Comparison of ENCODE assay signal across 11 cellular contexts in genomic region chr18:3251249-3251962, GRCh38. TPM values are rescaled to one million over a fixed set of nuclear protein-coding genes. Genes with fewer than 3 reads are reported as not detected.
DNase-seq lines count a peak whose midpoint lies in the region; ATAC-seq, FAIRE-seq and TF ChIP-seq lines count a peak whose summit lies in the region.
"Had no signal": no experiment of that assay in that cellular context is flagged by ENCODE, and none has a peak within 500 bp of the region (broad histone marks: within the 10 kb centered on the region; RNA-seq: fewer than 3 reads in every experiment).

No MANE protein-coding gene starts in this region.

- peak overlapping the region; percentile 44 for H3K9ac ChIP-seq in endothelial cell of umbilical vein (replicated peaks; ENCODE audit: extremely low read depth, insufficient read depth, low read length)
- no peak overlapping the region for H3K9ac ChIP-seq in trophoblast cell (ENCODE audit: low read length)

- no peak overlapping the region for H2BK12ac ChIP-seq in trophoblast cell (ENCODE audit: low read length)

- H3K4ac ChIP-seq in trophoblast cell (ENCODE audit: low read depth, low read length): peak overlapping the region; percentile 33

- H3K9me1 ChIP-seq in endothelial cell of umbilical vein (replicated peaks; ENCODE audit: control insufficient read depth, extremely low read depth, insufficient read depth, low read length): no peaks in the 10 kb centered on the region

- no peak overlapping the region for H2AK5ac ChIP-seq in trophoblast cell (ENCODE audit: low read length)

- peak overlapping the region; percentile 89 for H3K27ac ChIP-seq in RWPE2 (ENCODE audit: poor library complexity, severe bottlenecking)
- peak overlapping the region; percentile 83 for H3K27ac ChIP-seq in endothelial cell of umbilical vein (ENCODE audit: insufficient read depth, low read depth, low read length)
- H3K27ac ChIP-seq in trophoblast cell (ENCODE audit: low read depth, low read length): no peak overlapping the region

- H4K91ac ChIP-seq in trophoblast cell (ENCODE audit: low read depth, low read length): no peak overlapping the region

- no peak overlapping the region for H4K12ac ChIP-seq in trophoblast cell (ENCODE audit: low read depth, low read length)

- no peak for ATAC-seq in RWPE2 (ENCODE audit: low read depth)
- no peak for ATAC-seq in HG03439 (IDR thresholded peaks at IDR 0.05; ENCODE audit: unreplicated experiment)

- peaks cover 80% of the 10 kb centered on the region for H3K79me2 ChIP-seq in endothelial cell of umbilical vein (ENCODE audit: control insufficient read depth, insufficient read depth, low read length)
- peaks cover 12% of the 10 kb centered on the region for H3K79me2 ChIP-seq in trophoblast cell (ENCODE audit: control insufficient read depth, insufficient read depth, low read length, poor library complexity)

- DNase-seq in EL: peak; percentile 21
- no peak for DNase-seq in RWPE2 (ENCODE audit: low spot score)
- DNase-seq in endothelial cell of umbilical vein (ENCODE audit: low read depth, low spot score): peak; percentile 28
- peak in 1 of 2 donors; percentile 38 for DNase-seq in trophoblast cell
- no peak for DNase-seq in NCI-H2029 (lab: John Stamatoyannopoulos, UW)
- no peak for DNase-seq in NCI-H1417 (lab: John Stamatoyannopoulos, UW)
- DNase-seq in NCI-H1436 treated with DMSO at 0.1 percent for 48 hours (lab: John Stamatoyannopoulos, UW): no peak
- DNase-seq: midbrain; NCI-H1092; stimulated activated CD4-positive, alpha-beta T cell treated with anti-CD3 and anti-CD28 coated beads, Interleukin-4, amount 100 ng/mL, for 4 hours had no signal

- no peak for TF ChIP-seq POLR2A in endothelial cell of umbilical vein (IDR thresholded peaks at IDR 0.05; ENCODE audit: low read depth, low read length)

- no peaks in the 10 kb centered on the region for H3K9me3 ChIP-seq in RWPE2 (ENCODE audit: severe bottlenecking)
- no peaks in the 10 kb centered on the region for H3K9me3 ChIP-seq in endothelial cell of umbilical vein (replicated peaks; ENCODE audit: control insufficient read depth, insufficient read depth, low read length)
- no peaks in the 10 kb centered on the region for H3K9me3 ChIP-seq in trophoblast cell (ENCODE audit: insufficient read depth, low read depth, low read length)

- H3K4me3 ChIP-seq in RWPE2 (ENCODE audit: severe bottlenecking): no peak overlapping the region
- peak overlapping the region in 1 of 3 experiments; percentile 98 for H3K4me3 ChIP-seq in endothelial cell of umbilical vein (replicated peaks in 1 of 3; ENCODE audit: insufficient read depth in 1 of 3, low read depth in 1 of 3, low read length in 3 of 3)
- H3K4me3 ChIP-seq in trophoblast cell (ENCODE audit: low read depth, low read length): no peak overlapping the region

- CTCF ChIA-PET in endothelial cell of umbilical vein (lab: Charles Lee): interaction anchor here (0.6 to 3.2 kb wide), 5 partner anchors 10 to 755 kb away, joined by 3 to 10 read pairs (median 5); partner anchors contain the start of gene MYL12B

- peak overlapping the region; percentile 96 for H3K4me2 ChIP-seq in endothelial cell of umbilical vein (ENCODE audit: insufficient read depth, low read length)
- H3K4me2 ChIP-seq in trophoblast cell (ENCODE audit: low read length): no peak overlapping the region

- H3K79me1 ChIP-seq in trophoblast cell (ENCODE audit: low read length): peaks cover 17% of the 10 kb centered on the region

- H3K14ac ChIP-seq in trophoblast cell (ENCODE audit: low read length): no peak overlapping the region

- FAIRE-seq in endothelial cell of umbilical vein (lab: Jason Lieb, UNC): no peak

- TF ChIP-seq CTCF in RWPE2 (IDR thresholded peaks at IDR 0.05; ENCODE audit: poor library complexity, severe bottlenecking): no peak
- no peak for TF ChIP-seq CTCF in endothelial cell of umbilical vein (IDR thresholded peaks at IDR 0.05; ENCODE audit: extremely low read depth in 1 of 2, insufficient read depth in 1 of 2, low read depth in 1 of 2, low read length in 2 of 2)

- H2AFZ ChIP-seq in endothelial cell of umbilical vein (ENCODE audit: low read depth, low read length): no peak overlapping the region
- no peak overlapping the region for H2AFZ ChIP-seq in trophoblast cell (ENCODE audit: insufficient read depth, low read length, poor library complexity)

- dilution Hi-C loops in endothelial cell of umbilical vein (cut with MboI; ENCODE audit: extremely low pct_ligation_motif_present, low sequenced_read_pairs): loop anchor here (25.0 kb wide), 1 partner anchor 211 kb away; the partner anchor contains the start of gene TGIF1

- no peak overlapping the region for H3K23ac ChIP-seq in trophoblast cell (ENCODE audit: low read length)

- H3K4me1 ChIP-seq in RWPE2 (ENCODE audit: insufficient read depth, poor library complexity, severe bottlenecking) (peaks cover 40% of the 10 kb centered on the region), endothelial cell of umbilical vein (ENCODE audit: control insufficient read depth, extremely low read depth, insufficient read depth, low read length) (peaks cover 51% of the 10 kb centered on the region), trophoblast cell (ENCODE audit: control insufficient read depth in 1 of 2, insufficient read depth in 2 of 2, low read length in 2 of 2) (peaks cover 0 to 2% of the 10 kb centered on the region in 2 experiments)

- intact Hi-C loops in endothelial cell of umbilical vein (cut with micrococcal nuclease): no loop called here

- no peak overlapping the region for H3K18ac ChIP-seq in trophoblast cell (ENCODE audit: low read length)

- H3K27me3 ChIP-seq in RWPE2 (ENCODE audit: insufficient read depth, poor library complexity, severe bottlenecking): no peaks in the 10 kb centered on the region
- H3K27me3 ChIP-seq in endothelial cell of umbilical vein (ENCODE audit: control insufficient read depth in 2 of 2, insufficient read depth in 2 of 2, low read length in 2 of 2): no peaks in the 10 kb centered on the region
- H3K27me3 ChIP-seq in trophoblast cell (ENCODE audit: insufficient read depth, low read length): no peaks in the 10 kb centered on the region

- H4K20me1 ChIP-seq in endothelial cell of umbilical vein (replicated peaks; ENCODE audit: control insufficient read depth, extremely low read depth, insufficient read depth, low read length): no peaks in the 10 kb centered on the region

- POLR2A ChIA-PET in endothelial cell of umbilical vein (lab: Charles Lee): interaction anchor here (1.1 to 2.7 kb wide), 5 partner anchors 9 to 352 kb away, joined by 3 to 17 read pairs (median 5); no protein-coding TSS in a partner anchor

- no CpG with 5 or more reads among the region's 8 CpGs for WGBS in trophoblast cell (ENCODE audit: extremely low coverage, insufficient coverage, insufficient read length)

- H2BK5ac ChIP-seq in trophoblast cell (ENCODE audit: low read depth, low read length, poor library complexity): no peak overlapping the region

- peaks cover 81% of the 10 kb centered on the region for H3K36me3 ChIP-seq in RWPE2 (ENCODE audit: low read depth)
- H3K36me3 ChIP-seq in endothelial cell of umbilical vein (ENCODE audit: control insufficient read depth in 2 of 2, extremely low read depth in 1 of 2, insufficient read depth in 2 of 2, low read length in 2 of 2): peaks cover 8 to 22% of the 10 kb centered on the region in 2 experiments
- H3K36me3 ChIP-seq in trophoblast cell (ENCODE audit: control insufficient read depth in 1 of 2, insufficient read depth in 2 of 2, low read length in 2 of 2): peaks cover 4 to 19% of the 10 kb centered on the region in 2 experiments

- no TSS peak for BruUV-seq in endothelial cell of umbilical vein (replicated peaks; lab: Mats Ljungman, UMichigan)

- H4K8ac ChIP-seq in trophoblast cell (ENCODE audit: low read depth, low read length): no peak overlapping the region

- H2BK120ac ChIP-seq in trophoblast cell (ENCODE audit: insufficient read depth, low read length, poor library complexity): no peak overlapping the region

TF ChIP-seq in endothelial cell of umbilical vein, 7 proteins besides CTCF, POLR2A, EP300 and RAD21 (continues in another document):
- TF ChIP-seq GATA2 (IDR thresholded peaks at IDR 0.05; ENCODE audit: insufficient read depth, insufficient read length, low read depth, low read length) (no peak), POLR2AphosphoS5 (IDR thresholded peaks at IDR 0.05; ENCODE audit: insufficient read depth, low read depth, low read length) (peak; percentile 64), FOS (IDR thresholded peaks at IDR 0.05; ENCODE audit: borderline replicate concordance, insufficient read depth, low read length) (no peak)

RNA-seq across cellular contexts. Expression of gene MYL12A, which starts 3.8 kb away (rescaled TPM):
- 793 and 796 TPM in 2 replicates for total RNA-seq in endothelial cell of umbilical vein
- 532 and 597 TPM in 2 replicates for polyA plus RNA-seq in endothelial cell of umbilical vein
- 814 and 900 TPM in 2 replicates for polyA plus RNA-seq in endothelial cell of umbilical vein (2011; cell fraction: cytosol; rRNA removed)
- polyA plus RNA-seq in endothelial cell of umbilical vein (2011; cell fraction: nucleus; rRNA removed): 350 and 406 TPM in 2 replicates
- polyA plus RNA-seq in endothelial cell of umbilical vein (2012): 760 and 962 TPM in 2 replicates
- 489 and 516 TPM in 2 replicates for polyA minus RNA-seq in endothelial cell of umbilical vein
- 117 TPM for polyA minus RNA-seq in endothelial cell of umbilical vein (2011; cell fraction: cytosol; rRNA and poly(A)+ RNA removed)
- 214 and 242 TPM in 2 replicates for polyA minus RNA-seq in endothelial cell of umbilical vein (2011; cell fraction: nucleus; rRNA and poly(A)+ RNA removed)
- polyA plus RNA-seq in trophoblast cell (2013): 475 and 498 TPM in 2 replicates

RNA-seq across cellular contexts. Expression of gene MYL12B, which starts 10.5 kb away (rescaled TPM):
- total RNA-seq in endothelial cell of umbilical vein: 634 and 638 TPM in 2 replicates
- polyA plus RNA-seq in endothelial cell of umbilical vein: 681 and 724 TPM in 2 replicates
- polyA plus RNA-seq in endothelial cell of umbilical vein (2011; cell fraction: cytosol; rRNA removed): 1,207 and 1,302 TPM in 2 replicates
- polyA plus RNA-seq in endothelial cell of umbilical vein (2011; cell fraction: nucleus; rRNA removed): 415 and 445 TPM in 2 replicates
- polyA plus RNA-seq in endothelial cell of umbilical vein (2012): 703 and 1,019 TPM in 2 replicates
- 483 and 580 TPM in 2 replicates for polyA minus RNA-seq in endothelial cell of umbilical vein
- polyA minus RNA-seq in endothelial cell of umbilical vein (2011; cell fraction: cytosol; rRNA and poly(A)+ RNA removed): 115 TPM
- 85.9 and 87.1 TPM in 2 replicates for polyA minus RNA-seq in endothelial cell of umbilical vein (2011; cell fraction: nucleus; rRNA and poly(A)+ RNA removed)
- polyA plus RNA-seq in trophoblast cell (2013): 559 and 577 TPM in 2 replicates

RNA-seq across cellular contexts. Expression of gene MYOM1, which starts 31.6 kb away (rescaled TPM):
- total RNA-seq in endothelial cell of umbilical vein: not detected in 2 replicates
- polyA plus RNA-seq in endothelial cell of umbilical vein: 0.05 and 0.08 TPM in 2 replicates
- 0.05 and 0.07 TPM in 2 replicates for polyA plus RNA-seq in endothelial cell of umbilical vein (2011; cell fraction: cytosol; rRNA removed)
- 0.05 and 0.29 TPM in 2 replicates for polyA plus RNA-seq in endothelial cell of umbilical vein (2011; cell fraction: nucleus; rRNA removed)
- 0.15 and 0.33 TPM in 2 replicates for polyA plus RNA-seq in endothelial cell of umbilical vein (2012)
- polyA minus RNA-seq in endothelial cell of umbilical vein: not detected in 2 replicates
- polyA minus RNA-seq in endothelial cell of umbilical vein (2011; cell fraction: cytosol; rRNA and poly(A)+ RNA removed): not detected
- not detected in 2 replicates for polyA minus RNA-seq in endothelial cell of umbilical vein (2011; cell fraction: nucleus; rRNA and poly(A)+ RNA removed)
- 0.08 and 0.15 TPM in 2 replicates for polyA plus RNA-seq in trophoblast cell (2013)

Comparison
In these comparisons a context has a peak if more than half of its experiments do, and no peak if none do; other contexts are left out.
1. DNase-seq: peak in EL (single experiment) and endothelial cell of umbilical vein (single experiment); none in RWPE2 (single experiment), NCI-H2029 (single experiment), NCI-H1417 (0 of 3) and NCI-H1436 treated with DMSO at 0.1 percent for 48 hours (single experiment).